19 cellular contexts compared by ENCODE assay signal in the genomic region with DNA sequence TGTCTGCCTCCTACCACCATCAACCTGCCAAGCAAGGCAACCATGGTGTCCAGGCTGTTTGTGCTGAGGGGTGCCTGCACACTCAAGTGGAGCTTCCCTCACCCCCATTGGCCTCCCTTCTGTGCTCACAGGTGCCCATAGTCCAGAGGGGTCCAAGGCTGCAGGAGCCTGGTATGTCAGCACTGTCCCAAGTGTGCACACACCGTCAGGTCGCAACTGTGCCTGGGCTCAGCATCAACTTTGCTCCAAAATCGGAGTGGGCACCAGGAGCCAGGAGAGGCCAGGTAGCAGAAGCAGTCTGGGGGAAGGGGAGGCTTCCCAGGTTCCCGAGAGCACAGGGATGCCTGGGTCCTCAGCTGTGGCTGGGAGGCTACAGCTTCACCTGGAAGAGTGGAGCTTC.
DNase-seq lines count a peak whose midpoint lies in the region; ATAC-seq and TF ChIP-seq lines count a peak whose summit lies in the region.
"Had no signal": no experiment of that assay in that cellular context is flagged by ENCODE, and none has a peak within 500 bp of the region (broad histone marks: within the 10 kb centered on the region; RNA-seq: fewer than 3 reads in every experiment).

No MANE protein-coding gene starts in this region.

- no peak overlapping the region for H2BK12ac ChIP-seq in neuronal stem cell (ENCODE audit: low read length)

- intact Hi-C loops in natural killer cell (cut with micrococcal nuclease) = no loop called here
- intact Hi-C loops in Caco-2 (cut with micrococcal nuclease; ENCODE audit: unreplicated experiment) = no loop called here
- intact Hi-C loops in naive thymus-derived CD4-positive, alpha-beta T cell (cut with micrococcal nuclease) = no loop called here

- no peak overlapping the region for H4K91ac ChIP-seq in neuronal stem cell (ENCODE audit: low read depth, low read length, poor library complexity)

- no peak for TF ChIP-seq POLR2A in upper lobe of left lung (IDR thresholded peaks at IDR 0.05)
- no peak for TF ChIP-seq POLR2A in gastroesophageal sphincter (IDR thresholded peaks at IDR 0.05)

- no peak overlapping the region for H3K4ac ChIP-seq in neuronal stem cell (ENCODE audit: low read length)

- H3K4me1 Mint-ChIP-seq in natural killer cell treated with Interleukin-12 subunit alpha and Interleukin-12 subunit beta and Interleukin-15 and Interleukin-18, amount 100 ng/mL, for 72 hours (ENCODE audit: low read depth in 2 of 2) = no peaks in the 10 kb centered on the region
- H3K4me1 Mint-ChIP-seq in natural killer cell = no peaks in the 10 kb centered on the region
- H3K4me1 Mint-ChIP-seq in Caco-2 (ENCODE audit: low read depth, unreplicated experiment) = no peaks in the 10 kb centered on the region
- no peaks in the 10 kb centered on the region for H3K4me1 Mint-ChIP-seq in naive thymus-derived CD4-positive, alpha-beta T cell
- H3K4me1 Mint-ChIP-seq: CD14-positive monocyte; CD4-positive, alpha-beta memory T cell had no signal

- TF ChIP-seq EP300 in upper lobe of left lung (IDR thresholded peaks at IDR 0.05) (no peak), gastroesophageal sphincter (IDR thresholded peaks at IDR 0.05) (no peak)

- no TSS peak for BruUV-seq in Caco-2 (replicated peaks; lab: Mats Ljungman, UMichigan)

- no peak overlapping the region for H2BK5ac ChIP-seq in neuronal stem cell (ENCODE audit: low read length)

- H3K27me3 Mint-ChIP-seq in natural killer cell treated with Interleukin-12 subunit alpha and Interleukin-12 subunit beta and Interleukin-15 and Interleukin-18, amount 100 ng/mL, for 72 hours = no peaks in the 10 kb centered on the region
- H3K27me3 Mint-ChIP-seq in natural killer cell (ENCODE audit: low read depth in 2 of 2) (no peaks in the 10 kb centered on the region), Caco-2 (ENCODE audit: insufficient read depth, unreplicated experiment) (no peaks in the 10 kb centered on the region)
- no peaks in the 10 kb centered on the region for H3K27me3 Mint-ChIP-seq in naive thymus-derived CD4-positive, alpha-beta T cell
- H3K27me3 Mint-ChIP-seq: CD4-positive, alpha-beta memory T cell had no signal

- H3K9me3 ChIP-seq in neuronal stem cell (replicated peaks in 1 of 2; ENCODE audit: control insufficient read depth in 2 of 2, insufficient read depth in 1 of 2, low read depth in 1 of 2, low read length in 2 of 2) = peaks cover 0 to 5% of the 10 kb centered on the region in 2 donors
- H3K9me3 ChIP-seq in upper lobe of left lung = peaks cover 0 to 2% (median 0%) of the 10 kb centered on the region in 4 donors
- H3K9me3 ChIP-seq in Caco-2 = no peaks in the 10 kb centered on the region
- H3K9me3 ChIP-seq in gastroesophageal sphincter = peaks cover 0 to 12% (median 0%) of the 10 kb centered on the region in 3 donors
- no peaks in the 10 kb centered on the region for H3K9me3 ChIP-seq in naive thymus-derived CD4-positive, alpha-beta T cell (ENCODE audit: control insufficient read depth in 2 of 3, low read length in 3 of 3)
- H3K9me3 ChIP-seq: BLaER1 had no signal

- no peaks in the 10 kb centered on the region for H3K36me3 Mint-ChIP-seq in natural killer cell treated with Interleukin-12 subunit alpha and Interleukin-12 subunit beta and Interleukin-15 and Interleukin-18, amount 100 ng/mL, for 72 hours
- no peaks in the 10 kb centered on the region for H3K36me3 Mint-ChIP-seq in natural killer cell
- no peaks in the 10 kb centered on the region for H3K36me3 Mint-ChIP-seq in Caco-2 (ENCODE audit: insufficient read depth, unreplicated experiment)
- H3K36me3 Mint-ChIP-seq in naive thymus-derived CD4-positive, alpha-beta T cell = no peaks in the 10 kb centered on the region
- H3K36me3 Mint-ChIP-seq: CD14-positive monocyte; CD4-positive, alpha-beta memory T cell had no signal

- no peak for DNase-seq in natural killer cell treated with Interleukin-12 subunit alpha and Interleukin-12 subunit beta and Interleukin-15 and Interleukin-18, amount 100 ng/mL, for 72 hours (ENCODE audit: low spot score)
- DNase-seq in natural killer cell (no peak), neuronal stem cell (ENCODE audit: low spot score) (no peak), upper lobe of left lung (peak in 1 of 2 donors; percentile 6), Caco-2 (no peak)
- no peak for DNase-seq in naive thymus-derived CD4-positive, alpha-beta T cell
- DNase-seq: 8988T; Calu3; CD4-positive, alpha-beta memory T cell; DMS79 treated with DMSO at 0.1 percent for 48 hours; GF-D8; GOT3; H7; HFFc6 had no signal

- H3K27ac ChIP-seq in neuronal stem cell (replicated peaks; ENCODE audit: low read length) = no peak overlapping the region
- H3K27ac ChIP-seq in upper lobe of left lung = no peak overlapping the region
- no peak overlapping the region for H3K27ac ChIP-seq in gastroesophageal sphincter
- no peak overlapping the region for H3K27ac ChIP-seq in naive thymus-derived CD4-positive, alpha-beta T cell (ENCODE audit: low read depth, low read length)
- H3K27ac ChIP-seq: BLaER1, HL-60 had no signal

- no peaks in the 10 kb centered on the region for H3K27me3 ChIP-seq in neuronal stem cell (ENCODE audit: control insufficient read depth in 3 of 3, insufficient read depth in 3 of 3, low read depth in 1 of 3, low read length in 3 of 3)
- H3K27me3 ChIP-seq in upper lobe of left lung = no peaks in the 10 kb centered on the region
- H3K27me3 ChIP-seq in Caco-2 (replicated peaks; ENCODE audit: control insufficient read depth, insufficient read depth, low read length) = no peaks in the 10 kb centered on the region
- no peaks in the 10 kb centered on the region for H3K27me3 ChIP-seq in gastroesophageal sphincter
- no peaks in the 10 kb centered on the region for H3K27me3 ChIP-seq in naive thymus-derived CD4-positive, alpha-beta T cell (ENCODE audit: control insufficient read depth in 2 of 2, insufficient read depth in 2 of 2, low read length in 2 of 2)
- H3K27me3 ChIP-seq: BLaER1 had no signal

- H2BK120ac ChIP-seq in neuronal stem cell (ENCODE audit: low read depth, low read length) = no peak overlapping the region

- H3K4me3 ChIP-seq in neuronal stem cell (ENCODE audit: low read length in 2 of 2) (no peak overlapping the region), upper lobe of left lung (no peak overlapping the region), Caco-2 (ENCODE audit: low read depth, low read length) (no peak overlapping the region), gastroesophageal sphincter (no peak overlapping the region)
- H3K4me3 ChIP-seq in naive thymus-derived CD4-positive, alpha-beta T cell (ENCODE audit: low read length) = no peak overlapping the region
- H3K4me3 ChIP-seq: BLaER1 had no signal

- no peak overlapping the region for H2AFZ ChIP-seq in neuronal stem cell (ENCODE audit: low read length)

- peaks cover 10% of the 10 kb centered on the region for H3K9me3 Mint-ChIP-seq in natural killer cell treated with Interleukin-12 subunit alpha and Interleukin-12 subunit beta and Interleukin-15 and Interleukin-18, amount 100 ng/mL, for 72 hours
- H3K9me3 Mint-ChIP-seq in natural killer cell (peaks cover 6 to 25% of the 10 kb centered on the region in 2 donors), Caco-2 (ENCODE audit: unreplicated experiment) (no peaks in the 10 kb centered on the region)
- peaks cover 0 to 7% (median 3%) of the 10 kb centered on the region in 11 donors for H3K9me3 Mint-ChIP-seq in naive thymus-derived CD4-positive, alpha-beta T cell

- no peak overlapping the region for H3K4me2 ChIP-seq in neuronal stem cell (ENCODE audit: insufficient read depth, low read length, poor library complexity, severe bottlenecking)
- H3K4me2 ChIP-seq: BLaER1 had no signal

- no peak overlapping the region for H4K8ac ChIP-seq in neuronal stem cell (ENCODE audit: low read depth, low read length)

- no peak overlapping the region for H3K18ac ChIP-seq in neuronal stem cell (ENCODE audit: low read length)

- H3K36me3 ChIP-seq in neuronal stem cell (replicated peaks in 1 of 2; ENCODE audit: control insufficient read depth in 2 of 2, insufficient read depth in 2 of 2, low read length in 2 of 2) (no peaks in the 10 kb centered on the region), upper lobe of left lung (no peaks in the 10 kb centered on the region), Caco-2 (ENCODE audit: control insufficient read depth, insufficient read depth, low read length) (no peaks in the 10 kb centered on the region), gastroesophageal sphincter (no peaks in the 10 kb centered on the region)
- no peaks in the 10 kb centered on the region for H3K36me3 ChIP-seq in naive thymus-derived CD4-positive, alpha-beta T cell (ENCODE audit: control insufficient read depth in 2 of 3, insufficient read depth in 3 of 3, low read length in 3 of 3)
- H3K36me3 ChIP-seq: BLaER1 had no signal

- no peak overlapping the region for H2BK15ac ChIP-seq in neuronal stem cell (ENCODE audit: low read length)

- H3K4me1 ChIP-seq in neuronal stem cell (ENCODE audit: control insufficient read depth in 2 of 2, insufficient read depth in 1 of 2, low read depth in 1 of 2, low read length in 2 of 2) (no peaks in the 10 kb centered on the region), upper lobe of left lung (no peaks in the 10 kb centered on the region), Caco-2 (no peaks in the 10 kb centered on the region), gastroesophageal sphincter (no peaks in the 10 kb centered on the region)
- no peaks in the 10 kb centered on the region for H3K4me1 ChIP-seq in naive thymus-derived CD4-positive, alpha-beta T cell (ENCODE audit: control insufficient read depth in 2 of 2, insufficient read depth in 2 of 2, low read length in 2 of 2)
- H3K4me1 ChIP-seq: BLaER1 had no signal

- ATAC-seq in natural killer cell treated with Interleukin-12 subunit alpha and Interleukin-12 subunit beta and Interleukin-15 and Interleukin-18, amount 100 ng/mL, for 72 hours = peak; percentile 40 to 46
- no peak for ATAC-seq in natural killer cell
- ATAC-seq in upper lobe of left lung (ENCODE audit: low FRiP score in 2 of 2) = peak; percentile 31 to 51
- no peak for ATAC-seq in gastroesophageal sphincter
- no peak for ATAC-seq in naive thymus-derived CD4-positive, alpha-beta T cell
- ATAC-seq: HCT116 had no signal

- no peak overlapping the region for H2AK5ac ChIP-seq in neuronal stem cell (ENCODE audit: low read depth, low read length)

- H3K27ac Mint-ChIP-seq in natural killer cell treated with Interleukin-12 subunit alpha and Interleukin-12 subunit beta and Interleukin-15 and Interleukin-18, amount 100 ng/mL, for 72 hours = no peak overlapping the region
- H3K27ac Mint-ChIP-seq in natural killer cell = no peak overlapping the region
- H3K27ac Mint-ChIP-seq in Caco-2 (ENCODE audit: unreplicated experiment) = no peak overlapping the region
- H3K27ac Mint-ChIP-seq in naive thymus-derived CD4-positive, alpha-beta T cell = no peak overlapping the region
- H3K27ac Mint-ChIP-seq: CD14-positive monocyte; CD4-positive, alpha-beta memory T cell; HFFc6 had no signal

- peak overlapping the region; percentile 0 for H3K23ac ChIP-seq in neuronal stem cell (ENCODE audit: low read depth, low read length, poor library complexity)

- no peak overlapping the region for H3K4me3 Mint-ChIP-seq in natural killer cell treated with Interleukin-12 subunit alpha and Interleukin-12 subunit beta and Interleukin-15 and Interleukin-18, amount 100 ng/mL, for 72 hours
- H3K4me3 Mint-ChIP-seq in natural killer cell = no peak overlapping the region
- H3K4me3 Mint-ChIP-seq in Caco-2 (ENCODE audit: unreplicated experiment) = no peak overlapping the region
- no peak overlapping the region for H3K4me3 Mint-ChIP-seq in naive thymus-derived CD4-positive, alpha-beta T cell
- H3K4me3 Mint-ChIP-seq: CD14-positive monocyte; CD4-positive, alpha-beta memory T cell; HFFc6 had no signal

- H3K9ac ChIP-seq in neuronal stem cell (ENCODE audit: low read depth, low read length, poor library complexity) = no peak overlapping the region
- H3K9ac ChIP-seq: BLaER1 had no signal

- H3K79me1 ChIP-seq in neuronal stem cell (ENCODE audit: low read depth, low read length) = no peaks in the 10 kb centered on the region

- TF ChIP-seq CTCF in natural killer cell (IDR thresholded peaks at IDR 0.05) (no peak), upper lobe of left lung (IDR thresholded peaks at IDR 0.05) (no peak), Caco-2 (IDR thresholded peaks at IDR 0.05; ENCODE audit: insufficient read depth in 1 of 2, low read depth in 1 of 2, low read length in 1 of 2, severe bottlenecking in 1 of 2, unreplicated experiment in 1 of 2) (no peak), gastroesophageal sphincter (IDR thresholded peaks at IDR 0.05) (no peak)

- no peak overlapping the region for H3K14ac ChIP-seq in neuronal stem cell (ENCODE audit: low read length)

- CTCF ChIA-PET in Caco-2 (lab: Charles Lee) = no interaction called here
- CTCF ChIA-PET in naive thymus-derived CD4-positive, alpha-beta T cell (lab: Charles Lee) = no interaction called here

- no CpG with 5 or more reads among the region's 4 CpGs for WGBS in neuronal stem cell (ENCODE audit: extremely low coverage in 2 of 2, insufficient read length in 2 of 2, insufficient replicate concordance in 1 of 2), 2 donors
- WGBS in upper lobe of left lung, 2 donors = 84 to 100% methylated on average over 1 to 4 of the region's 4 CpGs
- no CpG with 5 or more reads among the region's 4 CpGs for WGBS in gastroesophageal sphincter (ENCODE audit: low coverage in 1 of 2), 2 donors

- POLR2A ChIA-PET in Caco-2 (lab: Charles Lee) = no interaction called here
- POLR2A ChIA-PET in naive thymus-derived CD4-positive, alpha-beta T cell (lab: Charles Lee) = no interaction called here

Comparison
In these comparisons a context has a peak if more than half of its experiments do, and no peak if none do; other contexts are left out.
1. ATAC-seq: peak in natural killer cell treated with Interleukin-12 subunit alpha and Interleukin-12 subunit beta and Interleukin-15 and Interleukin-18, amount 100 ng/mL, for 72 hours (2 of 2) and upper lobe of left lung (2 of 2); none in natural killer cell (0 of 3), gastroesophageal sphincter (single experiment) and naive thymus-derived CD4-positive, alpha-beta T cell (single experiment).